ENCODE assay signal across 39 cellular contexts in the genomic region with DNA sequence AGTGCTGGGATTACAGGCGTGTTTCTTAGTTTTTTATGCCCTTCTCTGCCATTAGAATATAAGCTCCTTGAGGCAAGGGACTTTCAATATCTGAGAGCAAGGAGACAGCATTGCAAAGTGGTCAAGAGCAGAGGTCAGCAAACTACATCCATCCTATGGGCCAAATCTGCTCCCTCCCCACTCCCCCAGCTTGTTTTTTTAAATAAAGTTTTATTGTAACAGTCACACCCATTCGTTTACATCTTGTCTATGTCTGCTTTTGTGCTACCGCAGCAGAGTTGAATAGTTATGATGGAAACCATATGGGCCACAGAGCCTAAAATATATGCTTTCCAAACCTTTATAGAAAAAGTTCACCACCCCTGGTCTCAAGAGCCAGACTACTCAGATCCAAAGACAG.
"Had no signal": no experiment of that assay in that cellular context is flagged by ENCODE, and none has a peak within 500 bp of the region (broad histone marks: within the 10 kb centered on the region; RNA-seq: fewer than 3 reads in every experiment).

No MANE protein-coding gene starts in this region.

- DNase-seq: activated B cell treated with CpG ODN at 0.5 μM for 24 hours; activated CD4-positive, alpha-beta memory T cell treated with anti-CD3 and anti-CD28 coated beads for 36 hours; activated CD4-positive, alpha-beta T cell treated with anti-CD3 and anti-CD28 coated beads for 4 hours; activated CD4-positive, alpha-beta T cell treated with anti-CD3 and anti-CD28 coated beads, Interleukin-2, amount 10 ng/mL, durations not matched to agents 24 days and 14 days; activated CD4-positive, alpha-beta T cell treated with anti-CD3 and anti-CD28 coated beads, Interleukin-2, amount 50 U/mL, for 1 hour; activated CD4-positive, alpha-beta T cell treated with anti-CD3 and anti-CD28 coated beads, Interleukin-2, amount 50 U/mL, for 4 hours; activated CD4-positive, CD25-positive, alpha-beta regulatory T cell treated with anti-CD3 and anti-CD28 coated beads, Interleukin-2, amount 50 U/mL, for 72 hours; activated CD8-positive, alpha-beta memory T cell treated with anti-CD3 and anti-CD28 coated beads, Interleukin-2, amount 50 U/mL, for 4 hours; activated CD8-positive, alpha-beta T cell treated with anti-CD3 and anti-CD28 coated beads for 36 hours; activated effector memory CD4-positive, alpha-beta T cell treated with Interleukin-2 at 50 U/mL for 16 hours; activated gamma-delta T cell; activated naive CD4-positive, alpha-beta T cell treated with anti-CD3 and anti-CD28 coated beads, Interleukin-2, amount 10 ng/mL, durations not matched to agents 7 days and 5 days; activated naive CD4-positive, alpha-beta T cell treated with Interleukin-2 at 50 U/mL for 16 hours; activated naive CD8-positive, alpha-beta T cell treated with anti-CD3 and anti-CD28 coated beads, Interleukin-2, amount 10 ng/mL, durations not matched to agents 7 days and 5 days; activated naive CD8-positive, alpha-beta T cell treated with anti-CD3 and anti-CD28 coated beads, Interleukin-2, amount 50 U/mL, for 24 hours; activated T-cell treated with anti-CD3 and anti-CD28 coated beads for 4 hours; activated T-cell treated with anti-CD3 and anti-CD28 coated beads, Interleukin-2, amount 50 U/mL, for 1 hour; activated T-cell treated with anti-CD3 and anti-CD28 coated beads, Interleukin-2, amount 50 U/mL, for 4 hours; activated T-cell treated with anti-CD3 and anti-CD28 coated beads, Interleukin-2, amount 50 U/mL, for 72 hours; amygdala; anterior cingulate cortex; caudate nucleus; cerebellar nuclear complex; T-helper 1 cell; T-helper 2 cell; T-helper 9 cell had no signal

- ATAC-seq: activated CD8-positive, alpha-beta T cell treated with anti-CD3 and anti-CD28 coated beads for 36 hours; activated naive CD8-positive, alpha-beta T cell treated with anti-CD3 and anti-CD28 coated beads, Interleukin-2, amount 50 U/mL, for 24 hours; activated T-cell treated with anti-CD3 and anti-CD28 coated beads, Interleukin-2, amount 50 U/mL, for 4 hours; activated T-cell treated with anti-CD3 and anti-CD28 coated beads, Interleukin-2, amount 50 U/mL, for 72 hours had no signal

- H3K36me3 ChIP-seq: ascending aorta, cardiac muscle cell had no signal

- H3K4me3 Mint-ChIP-seq: activated B cell treated with CpG ODN at 0.5 μM for 24 hours; activated CD4-positive, alpha-beta memory T cell treated with anti-CD3 and anti-CD28 coated beads for 36 hours; activated CD4-positive, alpha-beta T cell treated with anti-CD3 and anti-CD28 coated beads, Interleukin-2, amount 10 ng/mL, durations not matched to agents 24 days and 14 days; activated CD8-positive, alpha-beta T cell treated with anti-CD3 and anti-CD28 coated beads for 36 hours; activated naive CD4-positive, alpha-beta T cell treated with anti-CD3 and anti-CD28 coated beads, Interleukin-2, amount 10 ng/mL, durations not matched to agents 7 days and 5 days; activated naive CD4-positive, alpha-beta T cell treated with anti-CD3 and anti-CD28 coated beads, Interleukin-2, amount 50 U/mL, for 24 hours; activated naive CD8-positive, alpha-beta T cell; activated naive CD8-positive, alpha-beta T cell treated with anti-CD3 and anti-CD28 coated beads, Interleukin-2, amount 10 ng/mL, durations not matched to agents 7 days and 5 days; activated naive CD8-positive, alpha-beta T cell treated with anti-CD3 and anti-CD28 coated beads, Interleukin-2, amount 50 U/mL, for 24 hours; activated T-cell treated with anti-CD3 and anti-CD28 coated beads, Interleukin-2, amount 50 U/mL, for 4 hours; activated T-cell treated with anti-CD3 and anti-CD28 coated beads, Interleukin-2, amount 50 U/mL, for 72 hours; activated T-helper 1 cell treated with anti-CD3 and anti-CD28 coated beads, Interleukin-12 subunit alpha, Interleukin-12 subunit beta, Interleukin-2, Interleukin-4 antibody, amounts not matched to agents 30 ng/mL and 10 ng/mL and 1 ng/mL, durations not matched to agents 14 hours and 24 hours and 36 hours; brain; central memory CD8-positive, alpha-beta T cell; T-helper 1 cell treated with Interleukin-12 subunit alpha and Interleukin-12 subunit beta and Interleukin-4 antibody, amounts not matched to agents 30 μg/mL and 1 μg/mL, for 36 hours; T-helper 2 cell treated with Interferon-gamma antibody and Interleukin-4, amounts not matched to agents 5 μg/mL and 100 μg/mL, for 36 hours had no signal

- H3K9me3 Mint-ChIP-seq: activated B cell treated with CpG ODN at 0.5 μM for 24 hours; activated CD4-positive, alpha-beta memory T cell treated with anti-CD3 and anti-CD28 coated beads for 36 hours; activated CD4-positive, alpha-beta T cell treated with anti-CD3 and anti-CD28 coated beads, Interleukin-2, amount 10 ng/mL, durations not matched to agents 24 days and 14 days; activated CD8-positive, alpha-beta T cell treated with anti-CD3 and anti-CD28 coated beads for 36 hours; activated naive CD4-positive, alpha-beta T cell treated with anti-CD3 and anti-CD28 coated beads, Interleukin-2, amount 10 ng/mL, durations not matched to agents 7 days and 5 days; activated naive CD4-positive, alpha-beta T cell treated with anti-CD3 and anti-CD28 coated beads, Interleukin-2, amount 50 U/mL, for 24 hours; activated naive CD8-positive, alpha-beta T cell treated with anti-CD3 and anti-CD28 coated beads, Interleukin-2, amount 10 ng/mL, durations not matched to agents 7 days and 5 days; activated naive CD8-positive, alpha-beta T cell treated with anti-CD3 and anti-CD28 coated beads, Interleukin-2, amount 50 U/mL, for 24 hours; activated T-cell treated with anti-CD3 and anti-CD28 coated beads, Interleukin-2, amount 50 U/mL, for 4 hours; activated T-cell treated with anti-CD3 and anti-CD28 coated beads, Interleukin-2, amount 50 U/mL, for 72 hours; activated T-helper 1 cell treated with anti-CD3 and anti-CD28 coated beads, Interleukin-12 subunit alpha, Interleukin-12 subunit beta, Interleukin-2, Interleukin-4 antibody, amounts not matched to agents 30 ng/mL and 10 ng/mL and 1 ng/mL, durations not matched to agents 14 hours and 24 hours and 36 hours; activated T-helper 2 cell treated with anti-CD3 and anti-CD28 coated beads, Interferon-gamma antibody, Interleukin-2, Interleukin-4, amounts not matched to agents 10 μg/mL and 5 μg/mL and 100 μg/mL, durations not matched to agents 14 hours and 24 hours and 36 hours; central memory CD8-positive, alpha-beta T cell; T-helper 1 cell treated with Interleukin-12 subunit alpha and Interleukin-12 subunit beta and Interleukin-4 antibody, amounts not matched to agents 30 μg/mL and 1 μg/mL, for 36 hours; T-helper 2 cell treated with Interferon-gamma antibody and Interleukin-4, amounts not matched to agents 5 μg/mL and 100 μg/mL, for 36 hours had no signal

- H3K27ac ChIP-seq: ascending aorta, cardiac muscle cell, VCaP had no signal

- H3K27ac Mint-ChIP-seq: activated B cell treated with CpG ODN at 0.5 μM for 24 hours; activated CD4-positive, alpha-beta memory T cell treated with anti-CD3 and anti-CD28 coated beads for 36 hours; activated CD4-positive, alpha-beta T cell treated with anti-CD3 and anti-CD28 coated beads, Interleukin-2, amount 10 ng/mL, durations not matched to agents 24 days and 14 days; activated CD8-positive, alpha-beta T cell treated with anti-CD3 and anti-CD28 coated beads for 36 hours; activated naive CD4-positive, alpha-beta T cell treated with anti-CD3 and anti-CD28 coated beads, Interleukin-2, amount 10 ng/mL, durations not matched to agents 7 days and 5 days; activated naive CD4-positive, alpha-beta T cell treated with anti-CD3 and anti-CD28 coated beads, Interleukin-2, amount 50 U/mL, for 24 hours; activated naive CD8-positive, alpha-beta T cell; activated naive CD8-positive, alpha-beta T cell treated with anti-CD3 and anti-CD28 coated beads, Interleukin-2, amount 10 ng/mL, durations not matched to agents 7 days and 5 days; activated naive CD8-positive, alpha-beta T cell treated with anti-CD3 and anti-CD28 coated beads, Interleukin-2, amount 50 U/mL, for 24 hours; activated T-cell treated with anti-CD3 and anti-CD28 coated beads, Interleukin-2, amount 50 U/mL, for 72 hours; activated T-helper 1 cell treated with anti-CD3 and anti-CD28 coated beads, Interleukin-12 subunit alpha, Interleukin-12 subunit beta, Interleukin-2, Interleukin-4 antibody, amounts not matched to agents 30 ng/mL and 10 ng/mL and 1 ng/mL, durations not matched to agents 14 hours and 24 hours and 36 hours; activated T-helper 2 cell treated with anti-CD3 and anti-CD28 coated beads, Interferon-gamma antibody, Interleukin-2, Interleukin-4, amounts not matched to agents 10 μg/mL and 5 μg/mL and 100 μg/mL, durations not matched to agents 14 hours and 24 hours and 36 hours; brain; T-helper 1 cell treated with Interleukin-12 subunit alpha and Interleukin-12 subunit beta and Interleukin-4 antibody, amounts not matched to agents 30 μg/mL and 1 μg/mL, for 36 hours; T-helper 2 cell treated with Interferon-gamma antibody and Interleukin-4, amounts not matched to agents 5 μg/mL and 100 μg/mL, for 36 hours had no signal

- H3K4me1 Mint-ChIP-seq: activated CD4-positive, alpha-beta T cell treated with anti-CD3 and anti-CD28 coated beads, Interleukin-2, amount 10 ng/mL, durations not matched to agents 24 days and 14 days; activated naive CD4-positive, alpha-beta T cell treated with anti-CD3 and anti-CD28 coated beads, Interleukin-2, amount 10 ng/mL, durations not matched to agents 7 days and 5 days; activated naive CD4-positive, alpha-beta T cell treated with anti-CD3 and anti-CD28 coated beads, Interleukin-2, amount 50 U/mL, for 24 hours; activated naive CD8-positive, alpha-beta T cell treated with anti-CD3 and anti-CD28 coated beads, Interleukin-2, amount 10 ng/mL, durations not matched to agents 7 days and 5 days; activated naive CD8-positive, alpha-beta T cell treated with anti-CD3 and anti-CD28 coated beads, Interleukin-2, amount 50 U/mL, for 24 hours; central memory CD8-positive, alpha-beta T cell had no signal

- FAIRE-seq: bronchial epithelial cell, TTC549 had no signal

- H3K4me3 ChIP-seq: ascending aorta, cardiac muscle cell had no signal

- H3K36me3 Mint-ChIP-seq: activated CD4-positive, alpha-beta memory T cell treated with anti-CD3 and anti-CD28 coated beads for 36 hours; activated naive CD4-positive, alpha-beta T cell treated with anti-CD3 and anti-CD28 coated beads, Interleukin-2, amount 10 ng/mL, durations not matched to agents 7 days and 5 days; activated naive CD4-positive, alpha-beta T cell treated with anti-CD3 and anti-CD28 coated beads, Interleukin-2, amount 50 U/mL, for 24 hours; activated naive CD8-positive, alpha-beta T cell; activated naive CD8-positive, alpha-beta T cell treated with anti-CD3 and anti-CD28 coated beads, Interleukin-2, amount 10 ng/mL, durations not matched to agents 7 days and 5 days had no signal

- H3K27me3 ChIP-seq: ascending aorta, cardiac muscle cell had no signal

- H3K9me3 ChIP-seq: ascending aorta had no signal
